In the genomic region with DNA sequence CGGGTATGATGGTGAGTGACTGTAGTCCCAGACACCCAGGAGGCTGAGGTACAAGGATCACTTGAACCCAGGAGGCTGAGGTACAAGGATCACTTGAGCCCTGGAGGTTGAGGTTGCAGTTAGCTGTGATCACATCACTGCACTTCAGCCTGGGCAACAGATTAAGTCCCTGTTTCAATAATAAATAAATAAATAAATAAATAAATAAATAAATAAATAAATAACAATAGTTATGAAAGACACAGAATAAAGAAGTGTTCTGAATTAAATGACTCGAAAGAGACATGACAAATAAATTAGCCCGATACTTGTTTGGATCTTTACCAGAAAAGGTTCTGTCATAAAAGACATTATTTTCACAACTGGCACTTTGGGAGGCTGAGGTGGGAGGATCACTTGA, we compare ENCODE assay signal across 9 cellular contexts.
"Had no signal": no experiment of that assay in that cellular context is flagged by ENCODE, and none has a peak within 500 bp of the region (broad histone marks: within the 10 kb centered on the region; RNA-seq: fewer than 3 reads in every experiment).

No MANE protein-coding gene starts in this region.

- H3K4me1 Mint-ChIP-seq: H9 had no signal

- ATAC-seq: HepG2, K562 had no signal

- H3K4me3 ChIP-seq: GM23248, K562 had no signal

- H3K27ac Mint-ChIP-seq: H9, HFFc6 had no signal

- H3K27ac ChIP-seq: HL-60 had no signal

- H3K9me3 Mint-ChIP-seq: H9, HFFc6 had no signal

- H3K4me3 Mint-ChIP-seq: H9, HFFc6 had no signal

- DNase-seq: GM23248, GOT3, H9, HCEC 1CT, HFFc6, KG1 had no signal
